Comparison of ENCODE assay signal across 1 cellular context in genomic region chr15:70490838-70491155, GRCh38.
TF ChIP-seq lines count a peak whose summit lies in the region.

No MANE protein-coding gene starts in this region.

TF ChIP-seq in GM12878, 131 proteins besides CTCF, POLR2A, EP300 and RAD21:
- no peak for TF ChIP-seq CHD2 (IDR thresholded peaks at IDR 0.05; ENCODE audit: borderline replicate concordance, low read depth, low read length)
- no peak for TF ChIP-seq PAX8 (IDR thresholded peaks at IDR 0.05)
- TF ChIP-seq, protein P1, sequence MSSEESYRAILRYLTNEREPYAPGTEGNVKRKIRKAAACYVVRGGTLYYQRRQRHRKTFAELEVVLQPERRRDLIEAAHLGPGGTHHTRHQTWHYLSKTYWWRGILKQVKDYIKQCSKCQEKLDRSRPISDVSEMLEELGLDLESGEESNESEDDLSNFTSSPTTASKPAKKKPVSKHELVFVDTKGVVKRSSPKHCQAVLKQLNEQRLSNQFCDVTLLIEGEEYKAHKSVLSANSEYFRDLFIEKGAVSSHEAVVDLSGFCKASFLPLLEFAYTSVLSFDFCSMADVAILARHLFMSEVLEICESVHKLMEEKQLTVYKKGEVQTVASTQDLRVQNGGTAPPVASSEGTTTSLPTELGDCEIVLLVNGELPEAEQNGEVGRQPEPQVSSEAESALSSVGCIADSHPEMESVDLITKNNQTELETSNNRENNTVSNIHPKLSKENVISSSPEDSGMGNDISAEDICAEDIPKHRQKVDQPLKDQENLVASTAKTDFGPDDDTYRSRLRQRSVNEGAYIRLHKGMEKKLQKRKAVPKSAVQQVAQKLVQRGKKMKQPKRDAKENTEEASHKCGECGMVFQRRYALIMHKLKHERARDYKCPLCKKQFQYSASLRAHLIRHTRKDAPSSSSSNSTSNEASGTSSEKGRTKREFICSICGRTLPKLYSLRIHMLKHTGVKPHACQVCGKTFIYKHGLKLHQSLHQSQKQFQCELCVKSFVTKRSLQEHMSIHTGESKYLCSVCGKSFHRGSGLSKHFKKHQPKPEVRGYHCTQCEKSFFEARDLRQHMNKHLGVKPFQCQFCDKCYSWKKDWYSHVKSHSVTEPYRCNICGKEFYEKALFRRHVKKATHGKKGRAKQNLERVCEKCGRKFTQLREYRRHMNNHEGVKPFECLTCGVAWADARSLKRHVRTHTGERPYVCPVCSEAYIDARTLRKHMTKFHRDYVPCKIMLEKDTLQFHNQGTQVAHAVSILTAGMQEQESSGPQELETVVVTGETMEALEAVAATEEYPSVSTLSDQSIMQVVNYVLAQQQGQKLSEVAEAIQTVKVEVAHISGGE (CRISPR knock-in tag; IDR thresholded peaks at IDR 0.05), result no peak
- no peak for TF ChIP-seq ATF7 (IDR thresholded peaks at IDR 0.05; ENCODE audit: low read depth)
- no peak for TF ChIP-seq SRF (IDR thresholded peaks at IDR 0.05; ENCODE audit: low read depth in 2 of 2, low read length in 2 of 2)
- TF ChIP-seq FOXM1 (IDR thresholded peaks at IDR 0.05; ENCODE audit: low read depth, low read length), result no peak
- TF ChIP-seq ZBED1 (IDR thresholded peaks at IDR 0.05; ENCODE audit: borderline replicate concordance), result no peak
- no peak for TF ChIP-seq PRDM15 (CRISPR knock-in tag; IDR thresholded peaks at IDR 0.05)
- TF ChIP-seq YY1 (IDR thresholded peaks at IDR 0.05; ENCODE audit: low read depth, low read length), result no peak
- TF ChIP-seq ESRRA (IDR thresholded peaks at IDR 0.05; ENCODE audit: low read length), result no peak
- no peak for TF ChIP-seq MEF2A (IDR thresholded peaks at IDR 0.05; ENCODE audit: insufficient read depth, low read depth, low read length)
- TF ChIP-seq ZBTB33 (IDR thresholded peaks at IDR 0.05), result no peak
